In genomic region chr16:31458835-31459721, GRCh38 we compare ENCODE assay signal across 8 cellular contexts. TPM values are rescaled to one million over a fixed set of nuclear protein-coding genes. Genes with fewer than 3 reads are reported as not detected.
A peak's percentile ranks its signal among the peaks of the same experiment; 100 is the strongest.
DNase-seq lines count a peak whose midpoint lies in the region; ATAC-seq and TF ChIP-seq lines count a peak whose summit lies in the region.

A gene with protein sequence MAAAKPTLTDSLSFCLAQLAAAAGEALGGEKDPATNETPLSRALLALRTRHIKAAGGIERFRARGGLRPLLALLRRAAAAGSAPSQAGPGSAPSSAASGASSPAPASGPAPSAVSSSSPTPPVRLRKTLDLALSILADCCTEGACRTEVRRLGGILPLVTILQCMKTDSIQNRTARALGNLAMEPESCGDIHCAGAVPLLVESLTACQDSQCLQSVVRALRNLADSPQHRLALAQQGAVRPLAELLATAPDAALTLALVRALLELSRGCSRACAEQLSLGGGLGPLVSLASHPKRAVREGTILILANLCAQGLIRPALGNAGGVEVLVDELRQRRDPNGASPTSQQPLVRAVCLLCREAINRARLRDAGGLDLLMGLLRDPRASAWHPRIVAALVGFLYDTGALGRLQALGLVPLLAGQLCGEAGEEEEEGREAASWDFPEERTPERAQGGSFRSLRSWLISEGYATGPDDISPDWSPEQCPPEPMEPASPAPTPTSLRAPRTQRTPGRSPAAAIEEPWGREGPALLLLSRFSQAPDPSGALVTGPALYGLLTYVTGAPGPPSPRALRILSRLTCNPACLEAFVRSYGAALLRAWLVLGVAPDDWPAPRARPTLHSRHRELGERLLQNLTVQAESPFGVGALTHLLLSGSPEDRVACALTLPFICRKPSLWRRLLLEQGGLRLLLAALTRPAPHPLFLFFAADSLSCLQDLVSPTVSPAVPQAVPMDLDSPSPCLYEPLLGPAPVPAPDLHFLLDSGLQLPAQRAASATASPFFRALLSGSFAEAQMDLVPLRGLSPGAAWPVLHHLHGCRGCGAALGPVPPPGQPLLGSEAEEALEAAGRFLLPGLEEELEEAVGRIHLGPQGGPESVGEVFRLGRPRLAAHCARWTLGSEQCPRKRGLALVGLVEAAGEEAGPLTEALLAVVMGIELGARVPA (plus strand): TSS chr16:31459501. CDS start chr16:31459525, 24 bp downstream.

- H3K27ac ChIP-seq in trophoblast cell (ENCODE audit: low read depth, low read length), result peak within 1 kb of the TSS; percentile 99

- peak within 1 kb of the TSS; percentile 95 for H3K18ac ChIP-seq in trophoblast cell (ENCODE audit: low read length)

- peaks cover 48% of the 10 kb centered on the region for H3K4me1 Mint-ChIP-seq in activated naive CD8-positive, alpha-beta T cell treated with anti-CD3 and anti-CD28 coated beads, Interleukin-2, amount 50 U/mL, for 24 hours
- H3K4me1 Mint-ChIP-seq in type B pancreatic cell (ENCODE audit: unreplicated experiment), result peaks cover 22% of the 10 kb centered on the region

- no peaks in the 10 kb centered on the region for H3K9me3 Mint-ChIP-seq in activated naive CD8-positive, alpha-beta T cell treated with anti-CD3 and anti-CD28 coated beads, Interleukin-2, amount 50 U/mL, for 24 hours
- no peaks in the 10 kb centered on the region for H3K9me3 Mint-ChIP-seq in type B pancreatic cell

- peak within 1 kb of the TSS; percentile 91 for H3K4me3 Mint-ChIP-seq in activated naive CD8-positive, alpha-beta T cell treated with anti-CD3 and anti-CD28 coated beads, Interleukin-2, amount 50 U/mL, for 24 hours
- peak within 1 kb of the TSS; percentile 89 for H3K4me3 Mint-ChIP-seq in type B pancreatic cell

- peak; percentile 75 for ATAC-seq in HG02763 (IDR thresholded peaks at IDR 0.05; ENCODE audit: unreplicated experiment)
- ATAC-seq in activated naive CD8-positive, alpha-beta T cell treated with anti-CD3 and anti-CD28 coated beads, Interleukin-2, amount 50 U/mL, for 24 hours, result peak; percentile 84
- ATAC-seq in Right ventricle myocardium superior (ENCODE audit: poor library complexity), result peak; percentile 90

- peaks cover 15% of the 10 kb centered on the region for H3K79me1 ChIP-seq in trophoblast cell (ENCODE audit: low read length)

- peaks cover 12 to 19% of the 10 kb centered on the region in 2 experiments for H3K36me3 ChIP-seq in trophoblast cell (ENCODE audit: control insufficient read depth in 1 of 2, insufficient read depth in 2 of 2, low read length in 2 of 2)

- intact Hi-C loops in Right ventricle myocardium superior (cut with DNase I), result no loop called here

- peak within 1 kb of the TSS; percentile 88 for H3K4me3 ChIP-seq in trophoblast cell (ENCODE audit: low read depth, low read length)

- H3K9ac ChIP-seq in trophoblast cell (ENCODE audit: low read length), result peak within 1 kb of the TSS; percentile 90

- peak within 1 kb of the TSS; percentile 100 for H4K8ac ChIP-seq in trophoblast cell (ENCODE audit: low read depth, low read length)

- peaks cover 14 to 25% of the 10 kb centered on the region in 2 experiments for H3K4me1 ChIP-seq in trophoblast cell (ENCODE audit: control insufficient read depth in 1 of 2, insufficient read depth in 2 of 2, low read length in 2 of 2)

- H2AK5ac ChIP-seq in trophoblast cell (ENCODE audit: low read length), result peak within 1 kb of the TSS; percentile 71

- no CpG with 5 or more reads among the region's 98 CpGs for WGBS in trophoblast cell (ENCODE audit: extremely low coverage, insufficient coverage, insufficient read length)

- peak within 1 kb of the TSS; percentile 89 for H2BK120ac ChIP-seq in trophoblast cell (ENCODE audit: insufficient read depth, low read length, poor library complexity)

- H2BK12ac ChIP-seq in trophoblast cell (ENCODE audit: low read length), result no peak within 1 kb of the TSS

- H3K23ac ChIP-seq in trophoblast cell (ENCODE audit: low read length), result no peak within 1 kb of the TSS

- peak within 1 kb of the TSS; percentile 93 for H3K27ac Mint-ChIP-seq in activated naive CD8-positive, alpha-beta T cell treated with anti-CD3 and anti-CD28 coated beads, Interleukin-2, amount 50 U/mL, for 24 hours
- H3K27ac Mint-ChIP-seq in type B pancreatic cell, result peak within 1 kb of the TSS; percentile 89

- H3K27me3 ChIP-seq in trophoblast cell (ENCODE audit: insufficient read depth, low read length), result no peaks in the 10 kb centered on the region

- peaks cover 24% of the 10 kb centered on the region for H3K36me3 Mint-ChIP-seq in activated naive CD8-positive, alpha-beta T cell treated with anti-CD3 and anti-CD28 coated beads, Interleukin-2, amount 50 U/mL, for 24 hours (ENCODE audit: low read depth)
- no peaks in the 10 kb centered on the region for H3K36me3 Mint-ChIP-seq in type B pancreatic cell

- peak within 1 kb of the TSS; percentile 95 for H3K4me2 ChIP-seq in trophoblast cell (ENCODE audit: low read length)

- H3K14ac ChIP-seq in trophoblast cell (ENCODE audit: low read length), result peak within 1 kb of the TSS; percentile 99

- H3K27me3 Mint-ChIP-seq in activated naive CD8-positive, alpha-beta T cell treated with anti-CD3 and anti-CD28 coated beads, Interleukin-2, amount 50 U/mL, for 24 hours, result no peaks in the 10 kb centered on the region
- no peaks in the 10 kb centered on the region for H3K27me3 Mint-ChIP-seq in type B pancreatic cell

- H3K9me3 ChIP-seq in trophoblast cell (ENCODE audit: insufficient read depth, low read depth, low read length), result peaks cover 2% of the 10 kb centered on the region

- peak within 1 kb of the TSS; percentile 96 for H2BK5ac ChIP-seq in trophoblast cell (ENCODE audit: low read depth, low read length, poor library complexity)

- H4K91ac ChIP-seq in trophoblast cell (ENCODE audit: low read depth, low read length), result peak within 1 kb of the TSS; percentile 96

- peak within 1 kb of the TSS; percentile 98 for H2AFZ ChIP-seq in trophoblast cell (ENCODE audit: insufficient read depth, low read length, poor library complexity)

- H4K12ac ChIP-seq in trophoblast cell (ENCODE audit: low read depth, low read length), result peak within 1 kb of the TSS; percentile 94

- TF ChIP-seq CTCF in GM12874 (IDR thresholded peaks at IDR 0.05; ENCODE audit: insufficient read depth, low read depth, low read length) (peak; percentile 76), type B pancreatic cell (conservative IDR thresholded peaks at IDR 0.05) (peak; percentile 59)

- peaks cover 19% of the 10 kb centered on the region for H3K79me2 ChIP-seq in trophoblast cell (ENCODE audit: control insufficient read depth, insufficient read depth, low read length, poor library complexity)

- DNase-seq in NCI-H1417 (lab: John Stamatoyannopoulos, UW), result peak; percentile 88 to 98 (median 96)
- peak; percentile 90 to 95 for DNase-seq in SW 1271 (lab: John Stamatoyannopoulos, UW)
- DNase-seq in activated naive CD8-positive, alpha-beta T cell treated with anti-CD3 and anti-CD28 coated beads, Interleukin-2, amount 50 U/mL, for 24 hours, result peak; percentile 95
- DNase-seq in Right ventricle myocardium superior, result peak; percentile 98
- DNase-seq in trophoblast cell, result peak; percentile 99
- DNase-seq in type B pancreatic cell (ENCODE audit: extremely low spot score, unreplicated experiment), result peak; percentile 96

- H3K4ac ChIP-seq in trophoblast cell (ENCODE audit: low read depth, low read length), result peak within 1 kb of the TSS; percentile 93

RNA-seq across cellular contexts. Expression of the gene that starts here (rescaled TPM):
- total RNA-seq in Right ventricle myocardium superior (5.8 TPM), type B pancreatic cell (ENCODE audit: low replicate concordance) (9.4 and 11.1 TPM in 2 replicates)
- polyA plus RNA-seq in trophoblast cell (2013), result 6.8 and 7.5 TPM in 2 replicates

Comparison
In these comparisons a context has a peak if more than half of its experiments do, and no peak if none do; other contexts are left out.
1. Peak in every context shown above with its lines: DNase-seq, ATAC-seq, H3K4me3 ChIP-seq and H3K27ac ChIP-seq.